In genomic region chr15:41603941-41604660, GRCh38 we compare ENCODE assay signal across 8 cellular contexts. TPM values are rescaled to one million over a fixed set of nuclear protein-coding genes. Genes with fewer than 3 reads are reported as not detected.
A peak's percentile ranks its signal among the peaks of the same experiment; 100 is the strongest.
DNase-seq lines count a peak whose midpoint lies in the region; ATAC-seq and TF ChIP-seq lines count a peak whose summit lies in the region.

No MANE protein-coding gene starts in this region.

- H2BK120ac ChIP-seq in IMR-90 (ENCODE audit: low read depth, low read length): peak overlapping the region; percentile 57; the same call in 1 of the 2 replicates

- peak overlapping the region; percentile 37; the same call in 1 of the 2 replicates for H3K23ac ChIP-seq in IMR-90 (ENCODE audit: low read depth, low read length)

- peak overlapping the region; percentile 69 for H3K4me3 Mint-ChIP-seq in activated naive CD4-positive, alpha-beta T cell treated with anti-CD3 and anti-CD28 coated beads for 36 hours

- peak overlapping the region; percentile 62; the same call in 1 of the 2 replicates for H2BK20ac ChIP-seq in IMR-90 (ENCODE audit: low read depth, low read length)

- WGBS in IMR-90 (ENCODE audit: extremely low coverage in 2 of 2, insufficient read length in 1 of 2), 2 experiments: no CpG with 5 or more reads among the region's 12 CpGs
- 5 to 8% methylated on average over 7 to 10 of the region's 12 CpGs for WGBS in gastroesophageal sphincter (ENCODE audit: low coverage in 1 of 2), 2 donors
- 4 to 8% methylated on average over 12 of the region's 12 CpGs for WGBS in tibial nerve, 2 donors

- H3K4ac ChIP-seq in IMR-90 (ENCODE audit: low read depth, low read length): peak overlapping the region; percentile 32; the same call in 1 of the 2 replicates

- ATAC-seq in IMR-90 (ENCODE audit: low read depth): peak; percentile 84
- peak; percentile 90 for ATAC-seq in gastroesophageal sphincter
- peak; percentile 86 for ATAC-seq in omental fat pad (ENCODE audit: low FRiP score)
- ATAC-seq in HG03354 (IDR thresholded peaks at IDR 0.05; ENCODE audit: poor library complexity, severe bottlenecking, unreplicated experiment): no peak

- H3K9me1 ChIP-seq in IMR-90 (ENCODE audit: insufficient read depth, low read length): peaks cover 13% of the 10 kb centered on the region

- no peaks in the 10 kb centered on the region for H3K79me1 ChIP-seq in IMR-90 (ENCODE audit: low read depth in 1 of 2, low read length in 2 of 2)

- H3K56ac ChIP-seq in IMR-90 (ENCODE audit: extremely low read depth, insufficient read depth, low read length): peak overlapping the region; percentile 19

- no peak overlapping the region; the same call in 1 of the 2 replicates for H3K18ac ChIP-seq in IMR-90 (ENCODE audit: low read depth, low read length)

- H3K4me1 ChIP-seq in IMR-90 (ENCODE audit: control insufficient read depth, insufficient read depth, low read length): peaks cover 6% of the 10 kb centered on the region
- no peaks in the 10 kb centered on the region for H3K4me1 ChIP-seq in SJCRH30
- peaks cover 0 to 15% (median 6%) of the 10 kb centered on the region in 3 donors for H3K4me1 ChIP-seq in gastroesophageal sphincter
- peaks cover 0 to 11% (median 4%) of the 10 kb centered on the region in 4 donors for H3K4me1 ChIP-seq in tibial nerve

- H2AK9ac ChIP-seq in IMR-90 (replicated peaks; ENCODE audit: low read depth, low read length, poor library complexity): peak overlapping the region; percentile 43

- H3K14ac ChIP-seq in IMR-90 (replicated peaks; ENCODE audit: low read depth, low read length): no peak overlapping the region

- no peak overlapping the region for H4K5ac ChIP-seq in IMR-90 (ENCODE audit: low read depth, low read length)

- H3K9me3 Mint-ChIP-seq in activated naive CD4-positive, alpha-beta T cell treated with anti-CD3 and anti-CD28 coated beads for 36 hours: no peaks in the 10 kb centered on the region

- H3K4me2 ChIP-seq in IMR-90 (ENCODE audit: low read depth, low read length): peak overlapping the region; percentile 90

- CTCF ChIA-PET in IMR-90 (lab: Yijun Ruan, JAX): interaction anchor here (0.6 to 1.9 kb wide), 14 partner anchors 10 to 290 kb away, joined by 3 to 9 read pairs (median 3); partner anchors contain the start of genes MAPKBP1 and MGA
- CTCF ChIA-PET in activated naive CD4-positive, alpha-beta T cell treated with anti-CD3 and anti-CD28 coated beads for 36 hours (lab: Charles Lee): interaction anchor here (0.6 to 2.9 kb wide), 25 partner anchors 9 to 301 kb away, joined by 3 to 18 read pairs (median 5); partner anchors contain the start of gene MAPKBP1

- no peak overlapping the region for H2BK5ac ChIP-seq in IMR-90 (ENCODE audit: low read depth, low read length, poor library complexity, severe bottlenecking)

- H3K27ac ChIP-seq in IMR-90 (ENCODE audit: insufficient read depth, low read length) (no peak overlapping the region), SJCRH30 (no peak overlapping the region), gastroesophageal sphincter (peak overlapping the region in 3 of 4 donors; percentile 17 to 59 (median 41)), tibial nerve (no peak overlapping the region)

- dilution Hi-C loops in IMR-90 (cut with HindIII; ENCODE audit: low sequenced_read_pairs, unreplicated experiment): no loop called here

- no peak overlapping the region for H3K9ac ChIP-seq in IMR-90 (ENCODE audit: low read depth, low read length)

- no peak for TF ChIP-seq POLR2A in IMR-90 (IDR thresholded peaks at IDR 0.05; ENCODE audit: low read depth, low read length)
- no peak for TF ChIP-seq POLR2A in gastroesophageal sphincter (IDR thresholded peaks at IDR 0.05)
- no peak for TF ChIP-seq POLR2A in tibial nerve (IDR thresholded peaks at IDR 0.05)

- H3K4me1 Mint-ChIP-seq in activated naive CD4-positive, alpha-beta T cell treated with anti-CD3 and anti-CD28 coated beads for 36 hours (ENCODE audit: low read depth): peaks cover 11% of the 10 kb centered on the region

- TF ChIP-seq EP300 in gastroesophageal sphincter (IDR thresholded peaks at IDR 0.05): no peak
- TF ChIP-seq EP300 in tibial nerve (IDR thresholded peaks at IDR 0.05): no peak

- no TSS peak for BruUV-seq in IMR-90 (replicated peaks; lab: Mats Ljungman, UMichigan)

- intact Hi-C loops in IMR-90 (cut with micrococcal nuclease): loop anchor here (1.0 to 10.0 kb wide), 4 partner anchors 47 to 207 kb away; partner anchors contain the start of genes MAPKBP1 and TYRO3
- intact Hi-C loops in activated naive CD4-positive, alpha-beta T cell treated with anti-CD3 and anti-CD28 coated beads for 36 hours (cut with micrococcal nuclease): loop anchor here (1.0 to 5.0 kb wide), 3 partner anchors 137 to 298 kb away; no protein-coding TSS in a partner anchor

- no peaks in the 10 kb centered on the region for H3K27me3 ChIP-seq in IMR-90 (ENCODE audit: control insufficient read depth, insufficient read depth, low read length)
- no peaks in the 10 kb centered on the region for H3K27me3 ChIP-seq in SJCRH30
- H3K27me3 ChIP-seq in gastroesophageal sphincter: no peaks in the 10 kb centered on the region
- no peaks in the 10 kb centered on the region for H3K27me3 ChIP-seq in tibial nerve

- peak overlapping the region; percentile 31; the same call in 1 of the 2 replicates for H3K4me3 ChIP-seq in IMR-90 (ENCODE audit: insufficient read depth, low read depth, low read length)
- peak overlapping the region; percentile 4; the same call in 1 of the 2 replicates for H3K4me3 ChIP-seq in SJCRH30
- H3K4me3 ChIP-seq in gastroesophageal sphincter: peak overlapping the region; percentile 34 to 35
- peak overlapping the region in 3 of 4 donors; percentile 1 to 33 (median 28) for H3K4me3 ChIP-seq in tibial nerve

- H4K20me1 ChIP-seq in IMR-90 (ENCODE audit: insufficient read depth, low read length): no peaks in the 10 kb centered on the region

- no peak overlapping the region for H3K27ac Mint-ChIP-seq in activated naive CD4-positive, alpha-beta T cell treated with anti-CD3 and anti-CD28 coated beads for 36 hours

- peak; percentile 81 for DNase-seq in DMS53 (lab: John Stamatoyannopoulos, UW)
- DNase-seq in IMR-90: peak; percentile 91
- DNase-seq in SJCRH30: peak; percentile 78 to 85
- peak; percentile 72 for DNase-seq in activated naive CD4-positive, alpha-beta T cell treated with anti-CD3 and anti-CD28 coated beads for 36 hours
- no peak for DNase-seq in omental fat pad (ENCODE audit: low spot score)
- DNase-seq in tibial nerve (ENCODE audit: low spot score in 2 of 2): peak; percentile 19 to 66

- TF ChIP-seq RAD21 in IMR-90 (IDR thresholded peaks at IDR 0.05; ENCODE audit: low read length): peak; percentile 71

- peak overlapping the region in 1 of 2 experiments; percentile 62; a peak in 2 of 4 replicates for H4K8ac ChIP-seq in IMR-90 (ENCODE audit: low read depth in 2 of 2, low read length in 2 of 2)

- H3K36me3 Mint-ChIP-seq in activated naive CD4-positive, alpha-beta T cell treated with anti-CD3 and anti-CD28 coated beads for 36 hours (ENCODE audit: low read depth): no peaks in the 10 kb centered on the region

- in situ Hi-C loops in IMR-90 (cut with MboI; ENCODE audit: low sequenced_read_pairs): no loop called here

- H2BK15ac ChIP-seq in IMR-90 (ENCODE audit: low read depth, low read length): peak overlapping the region; percentile 5; the same call in 1 of the 3 replicates

- H2AK5ac ChIP-seq in IMR-90 (ENCODE audit: low read depth, low read length): no peak overlapping the region

- H3K9me3 ChIP-seq in IMR-90 (ENCODE audit: control insufficient read depth, insufficient read depth, low read length): no peaks in the 10 kb centered on the region
- H3K9me3 ChIP-seq in SJCRH30 (replicated peaks): no peaks in the 10 kb centered on the region
- H3K9me3 ChIP-seq in gastroesophageal sphincter: no peaks in the 10 kb centered on the region
- H3K9me3 ChIP-seq in tibial nerve: no peaks in the 10 kb centered on the region

- POLR2A ChIA-PET in IMR-90 (lab: Charles Lee; ENCODE audit: unreplicated experiment): no interaction called here

- H2AFZ ChIP-seq in IMR-90 (replicated peaks; ENCODE audit: low read length, poor library complexity): peak overlapping the region; percentile 86

- TF ChIP-seq CTCF in IMR-90 (conservative IDR thresholded peaks at IDR 0.05; ENCODE audit: low read depth, low read length) (peak; percentile 73), gastroesophageal sphincter (IDR thresholded peaks at IDR 0.05) (peak; percentile 63 to 90 (median 77)), omental fat pad (IDR thresholded peaks at IDR 0.05) (peak in 1 of 3 donors; percentile 31), tibial nerve (IDR thresholded peaks at IDR 0.05) (peak; percentile 63 to 80 (median 78))

- H4K91ac ChIP-seq in IMR-90 (ENCODE audit: insufficient read depth, low read depth, low read length): no peak overlapping the region

- H3K36me3 ChIP-seq in IMR-90 (ENCODE audit: control insufficient read depth, insufficient read depth, low read length): no peaks in the 10 kb centered on the region
- H3K36me3 ChIP-seq in SJCRH30: no peaks in the 10 kb centered on the region
- no peaks in the 10 kb centered on the region for H3K36me3 ChIP-seq in gastroesophageal sphincter
- H3K36me3 ChIP-seq in tibial nerve: no peaks in the 10 kb centered on the region

- peaks cover 2% of the 10 kb centered on the region for H3K27me3 Mint-ChIP-seq in activated naive CD4-positive, alpha-beta T cell treated with anti-CD3 and anti-CD28 coated beads for 36 hours (ENCODE audit: low read depth)

RNA-seq across cellular contexts. Expression of gene TYRO3, which starts 45.1 kb away (rescaled TPM):
- total RNA-seq in IMR-90 (2012; rRNA removed) (10.6 and 11.5 TPM in 2 replicates), gastroesophageal sphincter (1 to 10 TPM; 3.1 to 9.5 (median 8.4) TPM), omental fat pad (10 to 100 TPM; 13.4 to 59.9 (median 40.6) TPM), tibial nerve (10 to 100 TPM; 21.0 to 28.5 (median 23.9) TPM)
- polyA plus RNA-seq in IMR-90 (2012; rRNA removed): 15.1 and 18.4 TPM in 2 replicates
- polyA plus RNA-seq in IMR-90 (2012; cell fraction: cytosol; rRNA removed): 3.8 and 10.2 TPM in 2 replicates
- polyA plus RNA-seq in IMR-90 (2012; cell fraction: nucleus; rRNA removed; ENCODE audit: low replicate concordance): 10.8 and 15.1 TPM in 2 replicates
- total RNA-seq in SJCRH30 (2014; rRNA removed; shearing (Covaris generic)): 23.2 and 24.4 TPM in 2 replicates
- 1 to 10 TPM; 1.2 to 3.7 TPM for total RNA-seq in activated naive CD4-positive, alpha-beta T cell treated with anti-CD3 and anti-CD28 coated beads for 36 hours

RNA-seq across cellular contexts. Expression of gene MGA, which starts 56.1 kb away (rescaled TPM):
- 38.0 and 48.3 TPM in 2 replicates for total RNA-seq in IMR-90 (2012; rRNA removed)
- polyA plus RNA-seq in IMR-90 (2012; rRNA removed): 3.0 and 3.2 TPM in 2 replicates
- polyA plus RNA-seq in IMR-90 (2012; cell fraction: cytosol; rRNA removed): 0.75 and 1.0 TPM in 2 replicates
- polyA plus RNA-seq in IMR-90 (2012; cell fraction: nucleus; rRNA removed; ENCODE audit: low replicate concordance): 1.3 and 5.8 TPM in 2 replicates
- 75.6 and 83.6 TPM in 2 replicates for total RNA-seq in SJCRH30 (2014; rRNA removed; shearing (Covaris generic))
- total RNA-seq in activated naive CD4-positive, alpha-beta T cell treated with anti-CD3 and anti-CD28 coated beads for 36 hours: 10 to 100 TPM; 27.4 to 28.3 TPM
- total RNA-seq in gastroesophageal sphincter: 10 to 100 TPM; 29.4 to 59.2 (median 44.9) TPM
- 10 to 100 TPM; 34.9 to 50.7 (median 35.9) TPM for total RNA-seq in omental fat pad
- total RNA-seq in tibial nerve: 10 to 100 TPM; 29.7 to 53.8 (median 31.7) TPM

Comparison
In these comparisons a context has a peak if more than half of its experiments do, and no peak if none do; other contexts are left out.
1. H3K27ac ChIP-seq: peak in gastroesophageal sphincter (3 of 4); none in IMR-90 (single experiment), SJCRH30 (single experiment) and tibial nerve (0 of 4).
2. Peak in every context shown above with its lines, with median percentiles within 50 percentile points of each other: H3K4me3 ChIP-seq.